Comparison of ENCODE assay signal across 9 cellular contexts in genomic region chr19:16373539-16373938, GRCh38. TPM values are rescaled to one million over a fixed set of nuclear protein-coding genes. Genes with fewer than 3 reads are reported as not detected.
DNase-seq lines count a peak whose midpoint lies in the region; ATAC-seq and TF ChIP-seq lines count a peak whose summit lies in the region.
"Had no signal": no experiment of that assay in that cellular context is flagged by ENCODE, and none has a peak within 500 bp of the region (broad histone marks: within the 10 kb centered on the region; RNA-seq: fewer than 3 reads in every experiment).

No MANE protein-coding gene starts in this region.

- intact Hi-C loops in activated naive CD4-positive, alpha-beta T cell treated with anti-CD3 and anti-CD28 coated beads for 36 hours (cut with micrococcal nuclease), result loop anchor here (5.0 kb wide), 1 partner anchor 176 kb away; the partner anchor contains the start of gene AP1M1
- intact Hi-C loops in vagina (cut with DNase I), result no loop called here

- H3K4me1 Mint-ChIP-seq in activated naive CD4-positive, alpha-beta T cell treated with anti-CD3 and anti-CD28 coated beads, Interleukin-2, amount 10 ng/mL, durations not matched to agents 7 days and 5 days, result no peaks in the 10 kb centered on the region
- H3K4me1 Mint-ChIP-seq in activated naive CD4-positive, alpha-beta T cell treated with anti-CD3 and anti-CD28 coated beads for 36 hours (ENCODE audit: low read depth), result peaks cover 50% of the 10 kb centered on the region
- H3K4me1 Mint-ChIP-seq in endothelial cell (ENCODE audit: unreplicated experiment) (peaks cover 11% of the 10 kb centered on the region), naive B cell (peaks cover 15 to 53% (median 42%) of the 10 kb centered on the region in 3 donors)

- H3K36me3 ChIP-seq in vagina, result peaks cover 0 to 16% of the 10 kb centered on the region in 2 donors

- peaks cover 56% of the 10 kb centered on the region for H3K36me3 Mint-ChIP-seq in activated naive CD4-positive, alpha-beta T cell treated with anti-CD3 and anti-CD28 coated beads, Interleukin-2, amount 10 ng/mL, durations not matched to agents 7 days and 5 days
- H3K36me3 Mint-ChIP-seq in activated naive CD4-positive, alpha-beta T cell treated with anti-CD3 and anti-CD28 coated beads for 36 hours (ENCODE audit: low read depth), result peaks cover 21% of the 10 kb centered on the region
- H3K36me3 Mint-ChIP-seq in endothelial cell (ENCODE audit: low read depth, unreplicated experiment) (peaks cover 29% of the 10 kb centered on the region), naive B cell (peaks cover 16 to 26% of the 10 kb centered on the region in 2 donors)

- no peaks in the 10 kb centered on the region for H3K27me3 Mint-ChIP-seq in activated naive CD4-positive, alpha-beta T cell treated with anti-CD3 and anti-CD28 coated beads, Interleukin-2, amount 10 ng/mL, durations not matched to agents 7 days and 5 days
- H3K27me3 Mint-ChIP-seq in activated naive CD4-positive, alpha-beta T cell treated with anti-CD3 and anti-CD28 coated beads for 36 hours (ENCODE audit: low read depth), result peaks cover 8% of the 10 kb centered on the region
- H3K27me3 Mint-ChIP-seq in endothelial cell (ENCODE audit: unreplicated experiment), result peaks cover 17% of the 10 kb centered on the region
- no peaks in the 10 kb centered on the region for H3K27me3 Mint-ChIP-seq in naive B cell

- peak overlapping the region; percentile 58 for H3K4me3 Mint-ChIP-seq in activated naive CD4-positive, alpha-beta T cell treated with anti-CD3 and anti-CD28 coated beads, Interleukin-2, amount 10 ng/mL, durations not matched to agents 7 days and 5 days
- no peak overlapping the region for H3K4me3 Mint-ChIP-seq in activated naive CD4-positive, alpha-beta T cell treated with anti-CD3 and anti-CD28 coated beads for 36 hours
- H3K4me3 Mint-ChIP-seq in endothelial cell (ENCODE audit: unreplicated experiment) (peak overlapping the region; percentile 56), naive B cell (peak overlapping the region in 7 of 8 donors; percentile 35 to 78 (median 56))

- no peak for TF ChIP-seq POLR2A in vagina (IDR thresholded peaks at IDR 0.05)

- CTCF ChIA-PET in activated naive CD4-positive, alpha-beta T cell treated with anti-CD3 and anti-CD28 coated beads, Interleukin-2, amount 10 ng/mL, durations not matched to agents 7 days and 5 days (lab: Charles Lee), result interaction anchor here (2.2 to 4.4 kb wide), 2 partner anchors 9 to 45 kb away, joined by 6 to 37 read pairs; no protein-coding TSS in a partner anchor
- CTCF ChIA-PET in activated naive CD4-positive, alpha-beta T cell treated with anti-CD3 and anti-CD28 coated beads for 36 hours (lab: Charles Lee), result interaction anchor here (0.6 to 1.7 kb wide), 5 partner anchors 9 to 138 kb away, joined by 3 to 8 read pairs (median 3); no protein-coding TSS in a partner anchor

- ATAC-seq in naive B cell (ENCODE audit: low read depth in 2 of 2) (no peak), HG02571 (IDR thresholded peaks at IDR 0.05; ENCODE audit: unreplicated experiment) (no peak)

- peak overlapping the region; percentile 81 for H3K27ac ChIP-seq in vagina

- H3K27ac Mint-ChIP-seq in activated naive CD4-positive, alpha-beta T cell treated with anti-CD3 and anti-CD28 coated beads, Interleukin-2, amount 10 ng/mL, durations not matched to agents 7 days and 5 days, result no peak overlapping the region
- H3K27ac Mint-ChIP-seq in activated naive CD4-positive, alpha-beta T cell treated with anti-CD3 and anti-CD28 coated beads for 36 hours, result no peak overlapping the region
- H3K27ac Mint-ChIP-seq in endothelial cell (ENCODE audit: unreplicated experiment) (no peak overlapping the region), naive B cell (peak overlapping the region in 4 of 6 donors; percentile 22 to 83 (median 65))

- no peaks in the 10 kb centered on the region for H3K9me3 Mint-ChIP-seq in activated naive CD4-positive, alpha-beta T cell treated with anti-CD3 and anti-CD28 coated beads, Interleukin-2, amount 10 ng/mL, durations not matched to agents 7 days and 5 days
- H3K9me3 Mint-ChIP-seq in activated naive CD4-positive, alpha-beta T cell treated with anti-CD3 and anti-CD28 coated beads for 36 hours, result no peaks in the 10 kb centered on the region
- H3K9me3 Mint-ChIP-seq in endothelial cell (ENCODE audit: unreplicated experiment) (no peaks in the 10 kb centered on the region), naive B cell (no peaks in the 10 kb centered on the region)

- no peak overlapping the region for H3K4me3 ChIP-seq in vagina

- TF ChIP-seq CTCF in endothelial cell (IDR thresholded peaks at IDR 0.05; ENCODE audit: unreplicated experiment), result no peak
- no peak for TF ChIP-seq CTCF in vagina (IDR thresholded peaks at IDR 0.05)

- H3K27me3 ChIP-seq in vagina, result no peaks in the 10 kb centered on the region

- H3K4me1 ChIP-seq in vagina, result peaks cover 27% of the 10 kb centered on the region

- H3K9me3 ChIP-seq in vagina, result no peaks in the 10 kb centered on the region

- peak; percentile 20 for DNase-seq in activated naive CD4-positive, alpha-beta T cell treated with anti-CD3 and anti-CD28 coated beads, Interleukin-2, amount 10 ng/mL, durations not matched to agents 7 days and 5 days
- no peak for DNase-seq in activated naive CD4-positive, alpha-beta T cell treated with anti-CD3 and anti-CD28 coated beads for 36 hours
- DNase-seq in endothelial cell (ENCODE audit: low spot score) (no peak), naive B cell (no peak), vagina (ENCODE audit: extremely low spot score in 2 of 2) (peak in 1 of 2 donors; percentile 95), NCI-H226 (no peak), middle frontal gyrus (ENCODE audit: extremely low spot score, low spot score) (no peak)
- DNase-seq: NCI-H524 treated with DMSO at 0.1 percent for 48 hours had no signal

RNA-seq across cellular contexts. Expression of gene KLF2, which starts 48.9 kb away (rescaled TPM):
- total RNA-seq in activated naive CD4-positive, alpha-beta T cell treated with anti-CD3 and anti-CD28 coated beads for 36 hours, result under 1 TPM; 0.22 to 0.69 TPM
- 48.9 TPM for total RNA-seq in endothelial cell (ENCODE audit: unreplicated experiment)
- 100 to 1,000 TPM; 145 to 413 (median 248) TPM for polyA plus RNA-seq in naive B cell (ENCODE audit: low read depth in 6 of 6)
- 252 TPM for total RNA-seq in vagina

Comparison
In these comparisons a context has a peak if more than half of its experiments do, and no peak if none do; other contexts are left out.
1. H3K27ac Mint-ChIP-seq: peak in naive B cell (4 of 6); none in activated naive CD4-positive, alpha-beta T cell treated with anti-CD3 and anti-CD28 coated beads, Interleukin-2, amount 10 ng/mL, durations not matched to agents 7 days and 5 days (single experiment), activated naive CD4-positive, alpha-beta T cell treated with anti-CD3 and anti-CD28 coated beads for 36 hours (single experiment) and endothelial cell (single experiment).
2. RNA of gene KLF2, which starts 48.9 kb away (total RNA-seq): 252 TPM in vagina (single experiment) and 48.9 TPM in endothelial cell (single experiment); 0.22 to 0.69 TPM in activated naive CD4-positive, alpha-beta T cell treated with anti-CD3 and anti-CD28 coated beads for 36 hours; every median in the first group is over 10 times any median in the second.